ENCODE assay signal across 10 cellular contexts in the genomic region with DNA sequence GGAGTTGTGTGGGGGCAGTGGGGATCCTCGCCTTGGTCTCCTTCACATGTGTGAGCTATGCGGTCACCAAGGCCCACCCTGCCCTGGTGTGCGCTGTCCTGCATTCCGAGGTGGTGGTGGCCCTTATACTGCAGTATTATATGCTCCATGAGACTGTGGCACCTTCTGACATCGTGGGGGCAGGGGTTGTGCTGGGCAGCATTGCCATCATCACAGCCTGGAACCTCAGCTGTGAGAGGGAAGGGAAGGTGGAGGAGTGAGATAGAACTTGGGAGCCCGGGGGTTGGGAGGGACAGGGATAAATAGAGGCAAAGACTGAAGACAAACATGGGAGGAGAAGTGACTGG. TPM values are rescaled to one million over a fixed set of nuclear protein-coding genes. Genes with fewer than 3 reads are reported as not detected.
DNase-seq lines count a peak whose midpoint lies in the region; ATAC-seq, FAIRE-seq and TF ChIP-seq lines count a peak whose summit lies in the region.
"Not testable (repeated sequence)": the region's sequence is repeated elsewhere in the genome, so short reads cannot be mapped to it uniquely, and the experiment has no call there.
"Had no signal": no experiment of that assay in that cellular context is flagged by ENCODE, and none has a peak within 500 bp of the region (broad histone marks: within the 10 kb centered on the region; RNA-seq: fewer than 3 reads in every experiment).

No MANE protein-coding gene starts in this region.

- H3K9me3 Mint-ChIP-seq in T-cell; activated naive CD8-positive, alpha-beta T cell treated with anti-CD3 and anti-CD28 coated beads, Interleukin-2, amount 50 U/mL, for 24 hours; neural crest cell; stimulated activated naive CD8-positive, alpha-beta T cell treated with anti-CD3 and anti-CD28 coated beads, Interleukin-15, amount 100 ng/mL, for 72 hours: not testable (repeated sequence)

- not testable (repeated sequence) for DNase-seq in BE2C; HL-60 (ENCODE audit: low read depth in 1 of 2, low spot score in 1 of 2); T-cell; activated naive CD8-positive, alpha-beta T cell treated with anti-CD3 and anti-CD28 coated beads, Interleukin-2, amount 50 U/mL, for 24 hours; keratinocyte (ENCODE audit: low read depth, low spot score); neural crest cell (ENCODE audit: low read depth, low spot score); stimulated activated naive CD8-positive, alpha-beta T cell treated with anti-CD3 and anti-CD28 coated beads, Interleukin-15, amount 100 ng/mL, for 72 hours

- not testable (repeated sequence) for H4K20me1 ChIP-seq in keratinocyte (ENCODE audit: control insufficient read depth, extremely low read depth, insufficient read depth, low read length)

- H3K9ac ChIP-seq in endocrine pancreas (ENCODE audit: control insufficient read depth, insufficient read depth, low read length) (peak overlapping the region; percentile 16), keratinocyte (ENCODE audit: control insufficient read depth, extremely low read depth, insufficient read depth, low read length) (peak overlapping the region; percentile 98)

- H3K27ac Mint-ChIP-seq in T-cell: peak overlapping the region; percentile 100
- H3K27ac Mint-ChIP-seq in activated naive CD8-positive, alpha-beta T cell treated with anti-CD3 and anti-CD28 coated beads, Interleukin-2, amount 50 U/mL, for 24 hours: peak overlapping the region; percentile 100
- peak overlapping the region; percentile 100 for H3K27ac Mint-ChIP-seq in neural crest cell (ENCODE audit: unreplicated experiment)
- H3K27ac Mint-ChIP-seq in stimulated activated naive CD8-positive, alpha-beta T cell treated with anti-CD3 and anti-CD28 coated beads, Interleukin-15, amount 100 ng/mL, for 72 hours: peak overlapping the region; percentile 100

- H3K4me2 ChIP-seq in keratinocyte (ENCODE audit: control insufficient read depth, extremely low read depth, insufficient read depth, low read depth, low read length): peak overlapping the region; percentile 91

- CTCF ChIA-PET in T-cell (lab: Charles Lee): not testable (repeated sequence)

- not testable (repeated sequence) for H3K36me3 Mint-ChIP-seq in T-cell; neural crest cell (ENCODE audit: low read depth)
- H3K36me3 Mint-ChIP-seq in activated naive CD8-positive, alpha-beta T cell treated with anti-CD3 and anti-CD28 coated beads, Interleukin-2, amount 50 U/mL, for 24 hours (ENCODE audit: low read depth): peaks cover 27% of the 10 kb centered on the region

- POLR2A ChIA-PET in T-cell (lab: Charles Lee): interaction anchor here in 1 of 2 donors (1.0 kb wide), 1 partner anchor 11 kb away, joined by 5 read pairs; no protein-coding TSS in a partner anchor

- not testable (repeated sequence) for H3K27me3 ChIP-seq in BE2C; HL-60 (ENCODE audit: insufficient read depth, poor library complexity, severe bottlenecking); endocrine pancreas (ENCODE audit: control insufficient read depth, insufficient read depth, low read length); keratinocyte (ENCODE audit: control insufficient read depth, extremely low read depth, insufficient read depth, low read length)

- H3K27ac ChIP-seq in HL-60 (replicated peaks): peak overlapping the region; percentile 100
- H3K27ac ChIP-seq in keratinocyte (ENCODE audit: control insufficient read depth, insufficient read depth, low read length): not testable (repeated sequence)

- not testable (repeated sequence) for TF ChIP-seq CTCF in BE2C (IDR thresholded peaks at IDR 0.05; ENCODE audit: low read depth, low read length); HL-60 (IDR thresholded peaks at IDR 0.05; ENCODE audit: insufficient read depth, low read length); keratinocyte (optimal IDR thresholded peaks at IDR 0.05 in 1 of 3, IDR thresholded peaks at IDR 0.05 in 1 of 3, conservative IDR thresholded peaks at IDR 0.05 in 1 of 3; ENCODE audit: extremely low read depth in 1 of 3, insufficient read depth in 2 of 3, low read length in 3 of 3); neural crest cell (conservative IDR thresholded peaks at IDR 0.05)

- not testable (repeated sequence) for ATAC-seq in T-cell (replicated peaks in 1 of 4); activated naive CD8-positive, alpha-beta T cell treated with anti-CD3 and anti-CD28 coated beads, Interleukin-2, amount 50 U/mL, for 24 hours; stimulated activated naive CD8-positive, alpha-beta T cell treated with anti-CD3 and anti-CD28 coated beads, Interleukin-15, amount 100 ng/mL, for 72 hours

- H3K4me1 Mint-ChIP-seq in T-cell: peaks cover 73 to 79% (median 75%) of the 10 kb centered on the region in 3 donors
- peaks cover 73% of the 10 kb centered on the region for H3K4me1 Mint-ChIP-seq in activated naive CD8-positive, alpha-beta T cell treated with anti-CD3 and anti-CD28 coated beads, Interleukin-2, amount 50 U/mL, for 24 hours
- peaks cover 74% of the 10 kb centered on the region for H3K4me1 Mint-ChIP-seq in neural crest cell
- peaks cover 76% of the 10 kb centered on the region for H3K4me1 Mint-ChIP-seq in stimulated activated naive CD8-positive, alpha-beta T cell treated with anti-CD3 and anti-CD28 coated beads, Interleukin-15, amount 100 ng/mL, for 72 hours

- FAIRE-seq in keratinocyte (lab: Jason Lieb, UNC): not testable (repeated sequence)

- peak overlapping the region; percentile 92 to 99 (median 98) for H3K4me3 Mint-ChIP-seq in T-cell
- H3K4me3 Mint-ChIP-seq in activated naive CD8-positive, alpha-beta T cell treated with anti-CD3 and anti-CD28 coated beads, Interleukin-2, amount 50 U/mL, for 24 hours: peak overlapping the region; percentile 99
- H3K4me3 Mint-ChIP-seq in neural crest cell: peak overlapping the region; percentile 99
- H3K4me3 Mint-ChIP-seq in stimulated activated naive CD8-positive, alpha-beta T cell treated with anti-CD3 and anti-CD28 coated beads, Interleukin-15, amount 100 ng/mL, for 72 hours: peak overlapping the region; percentile 89 to 99

- not testable (repeated sequence) for H2AFZ ChIP-seq in keratinocyte (ENCODE audit: control insufficient read depth, low read length)

- H3K36me3 ChIP-seq in BE2C; endocrine pancreas (ENCODE audit: control insufficient read depth, insufficient read depth, low read length); keratinocyte (ENCODE audit: control insufficient read depth in 2 of 2, extremely low read depth in 1 of 2, insufficient read depth in 2 of 2, low read length in 2 of 2): not testable (repeated sequence)

- not testable (repeated sequence) for H3K9me3 ChIP-seq in BE2C; endocrine pancreas (ENCODE audit: control insufficient read depth, low read length); keratinocyte (ENCODE audit: control insufficient read depth, low read depth, low read length)

- dilution Hi-C loops in keratinocyte (cut with MboI; ENCODE audit: extremely low pct_ligation_motif_present, low sequenced_read_pairs): not testable (repeated sequence)

- H3K9me1 ChIP-seq in keratinocyte (ENCODE audit: control insufficient read depth, extremely low read depth, insufficient read depth, low read length): not testable (repeated sequence)

- H3K79me2 ChIP-seq in keratinocyte (ENCODE audit: control insufficient read depth, insufficient read depth, low read length): peaks cover 49% of the 10 kb centered on the region

- H3K4me1 ChIP-seq in BE2C: not testable (repeated sequence)
- H3K4me1 ChIP-seq in endocrine pancreas (ENCODE audit: control insufficient read depth, insufficient read depth, low read length) (peaks cover 12% of the 10 kb centered on the region), keratinocyte (ENCODE audit: control insufficient read depth, extremely low read depth, insufficient read depth, low read length) (peaks cover 32% of the 10 kb centered on the region)

- H3K27me3 Mint-ChIP-seq in T-cell; activated naive CD8-positive, alpha-beta T cell treated with anti-CD3 and anti-CD28 coated beads, Interleukin-2, amount 50 U/mL, for 24 hours; neural crest cell (ENCODE audit: low read depth); stimulated activated naive CD8-positive, alpha-beta T cell treated with anti-CD3 and anti-CD28 coated beads, Interleukin-15, amount 100 ng/mL, for 72 hours: not testable (repeated sequence)

- peak overlapping the region; percentile 81 for H3K4me3 ChIP-seq in BE2C (ENCODE audit: low read depth, low read length)
- H3K4me3 ChIP-seq in HL-60 (replicated peaks; ENCODE audit: insufficient read depth, low read length); endocrine pancreas (ENCODE audit: control insufficient read depth, insufficient read depth, low read length); keratinocyte (ENCODE audit: control insufficient read depth in 2 of 3, extremely low read depth in 1 of 3, insufficient read depth in 2 of 3, low read depth in 1 of 3, low read length in 3 of 3): not testable (repeated sequence)

RNA-seq across cellular contexts. Expression of gene POLR2A, which starts 1.5 kb away (rescaled TPM):
- 75.6 TPM for polyA plus RNA-seq in BE2C (2012; ENCODE audit: insufficient read depth, insufficient read length, low read depth)
- total RNA-seq in T-cell (100 to 1,000 TPM; 198 to 444 (median 212) TPM), neural crest cell (181 and 183 TPM in 2 replicates)
- polyA plus RNA-seq in keratinocyte: 8.3 to 24.3 TPM (median 17.5 TPM) in 3 replicates
- polyA plus RNA-seq in keratinocyte (2011; ENCODE audit: low read depth): 139 TPM
- 16.2 and 20.7 TPM in 2 replicates for polyA plus RNA-seq in keratinocyte (2011; cell fraction: cytosol; rRNA removed)
- 171 and 196 TPM in 2 replicates for polyA plus RNA-seq in keratinocyte (2011; cell fraction: nucleus; rRNA removed)
- 82.7 and 87.2 TPM in 2 replicates for polyA plus RNA-seq in keratinocyte (2012; ENCODE audit: low replicate concordance)
- polyA minus RNA-seq in keratinocyte: 198 to 366 TPM (median 250 TPM) in 3 replicates
- 118 TPM for polyA minus RNA-seq in keratinocyte (2011; cell fraction: cytosol; rRNA and poly(A)+ RNA removed)
- 310 and 430 TPM in 2 replicates for polyA minus RNA-seq in keratinocyte (2011; cell fraction: nucleus; rRNA and poly(A)+ RNA removed)

RNA-seq across cellular contexts. Expression of gene SLC35G6, which starts 1.5 kb away (rescaled TPM):
- polyA plus RNA-seq in BE2C (2012; ENCODE audit: insufficient read depth, insufficient read length, low read depth): not detected
- total RNA-seq in T-cell (not detected), neural crest cell (not detected in 2 replicates)
- not detected in 3 replicates for polyA plus RNA-seq in keratinocyte
- not detected for polyA plus RNA-seq in keratinocyte (2011; ENCODE audit: low read depth)
- not detected in 2 replicates for polyA plus RNA-seq in keratinocyte (2011; cell fraction: cytosol; rRNA removed)
- polyA plus RNA-seq in keratinocyte (2011; cell fraction: nucleus; rRNA removed): not detected in 2 replicates
- 0.06 TPM in 1 of 2 replicates, not detected in the other for polyA plus RNA-seq in keratinocyte (2012; ENCODE audit: low replicate concordance)
- polyA minus RNA-seq in keratinocyte: not detected in 3 replicates
- polyA minus RNA-seq in keratinocyte (2011; cell fraction: cytosol; rRNA and poly(A)+ RNA removed): not detected
- polyA minus RNA-seq in keratinocyte (2011; cell fraction: nucleus; rRNA and poly(A)+ RNA removed): not detected in 2 replicates
- total RNA-seq: dermis blood vessel endothelial cell, ureter had no signal

RNA-seq across cellular contexts. Expression of gene ZBTB4, which starts 3.3 kb away (rescaled TPM):
- 7.9 TPM for polyA plus RNA-seq in BE2C (2012; ENCODE audit: insufficient read depth, insufficient read length, low read depth)
- total RNA-seq in T-cell (10 to 100 TPM; 64.0 to 86.6 (median 82.7) TPM), neural crest cell (13.6 and 14.3 TPM in 2 replicates)
- polyA plus RNA-seq in keratinocyte: 20.9 to 23.9 TPM (median 21.8 TPM) in 3 replicates
- polyA plus RNA-seq in keratinocyte (2011; ENCODE audit: low read depth): 6.2 TPM
- 21.4 and 23.4 TPM in 2 replicates for polyA plus RNA-seq in keratinocyte (2011; cell fraction: cytosol; rRNA removed)
- 40.6 and 47.4 TPM in 2 replicates for polyA plus RNA-seq in keratinocyte (2011; cell fraction: nucleus; rRNA removed)
- 16.9 and 33.9 TPM in 2 replicates for polyA plus RNA-seq in keratinocyte (2012; ENCODE audit: low replicate concordance)
- polyA minus RNA-seq in keratinocyte: 29.2 to 72.7 TPM (median 34.7 TPM) in 3 replicates
- polyA minus RNA-seq in keratinocyte (2011; cell fraction: cytosol; rRNA and poly(A)+ RNA removed): 36.3 TPM
- 29.5 and 37.9 TPM in 2 replicates for polyA minus RNA-seq in keratinocyte (2011; cell fraction: nucleus; rRNA and poly(A)+ RNA removed)

RNA-seq across cellular contexts. Expression of gene CHRNB1, which starts 37.9 kb away (rescaled TPM):
- 4.6 TPM for polyA plus RNA-seq in BE2C (2012; ENCODE audit: insufficient read depth, insufficient read length, low read depth)
- 10 to 100 TPM in 3 of 5 donors, 1 to 10 TPM in 2; 6.6 to 12.0 (median 11.0) TPM for total RNA-seq in T-cell
- 13.1 to 51.3 TPM (median 22.0 TPM) in 3 replicates for polyA plus RNA-seq in keratinocyte
- polyA plus RNA-seq in keratinocyte (2011; ENCODE audit: low read depth): 14.3 TPM
- polyA plus RNA-seq in keratinocyte (2011; cell fraction: cytosol; rRNA removed): 15.8 and 16.7 TPM in 2 replicates
- 47.0 and 51.6 TPM in 2 replicates for polyA plus RNA-seq in keratinocyte (2011; cell fraction: nucleus; rRNA removed)
- polyA plus RNA-seq in keratinocyte (2012; ENCODE audit: low replicate concordance): 19.7 and 32.4 TPM in 2 replicates
- 11.3 to 63.6 TPM (median 19.1 TPM) in 3 replicates for polyA minus RNA-seq in keratinocyte
- polyA minus RNA-seq in keratinocyte (2011; cell fraction: cytosol; rRNA and poly(A)+ RNA removed): 5.2 TPM
- 9.8 and 14.5 TPM in 2 replicates for polyA minus RNA-seq in keratinocyte (2011; cell fraction: nucleus; rRNA and poly(A)+ RNA removed)
- total RNA-seq in neural crest cell: 9.7 and 9.9 TPM in 2 replicates

RNA-seq across cellular contexts. Expression of gene FGF11, which starts 43.4 kb away (rescaled TPM):
- 7.1 TPM for polyA plus RNA-seq in BE2C (2012; ENCODE audit: insufficient read depth, insufficient read length, low read depth)
- total RNA-seq in T-cell (1 to 10 TPM; 2.4 to 4.2 (median 3.3) TPM), neural crest cell (6.0 and 6.5 TPM in 2 replicates)
- polyA plus RNA-seq in keratinocyte: 27.4 to 46.9 TPM (median 30.4 TPM) in 3 replicates
- polyA plus RNA-seq in keratinocyte (2011; ENCODE audit: low read depth): 14.9 TPM
- 45.9 and 47.6 TPM in 2 replicates for polyA plus RNA-seq in keratinocyte (2011; cell fraction: cytosol; rRNA removed)
- 165 and 202 TPM in 2 replicates for polyA plus RNA-seq in keratinocyte (2011; cell fraction: nucleus; rRNA removed)
- 29.9 and 49.7 TPM in 2 replicates for polyA plus RNA-seq in keratinocyte (2012; ENCODE audit: low replicate concordance)
- 24.2 to 86.0 TPM (median 49.7 TPM) in 3 replicates for polyA minus RNA-seq in keratinocyte
- 28.6 TPM for polyA minus RNA-seq in keratinocyte (2011; cell fraction: cytosol; rRNA and poly(A)+ RNA removed)
- polyA minus RNA-seq in keratinocyte (2011; cell fraction: nucleus; rRNA and poly(A)+ RNA removed): 29.1 and 38.2 TPM in 2 replicates
